7 cellular contexts compared by ENCODE assay signal in the genomic region with DNA sequence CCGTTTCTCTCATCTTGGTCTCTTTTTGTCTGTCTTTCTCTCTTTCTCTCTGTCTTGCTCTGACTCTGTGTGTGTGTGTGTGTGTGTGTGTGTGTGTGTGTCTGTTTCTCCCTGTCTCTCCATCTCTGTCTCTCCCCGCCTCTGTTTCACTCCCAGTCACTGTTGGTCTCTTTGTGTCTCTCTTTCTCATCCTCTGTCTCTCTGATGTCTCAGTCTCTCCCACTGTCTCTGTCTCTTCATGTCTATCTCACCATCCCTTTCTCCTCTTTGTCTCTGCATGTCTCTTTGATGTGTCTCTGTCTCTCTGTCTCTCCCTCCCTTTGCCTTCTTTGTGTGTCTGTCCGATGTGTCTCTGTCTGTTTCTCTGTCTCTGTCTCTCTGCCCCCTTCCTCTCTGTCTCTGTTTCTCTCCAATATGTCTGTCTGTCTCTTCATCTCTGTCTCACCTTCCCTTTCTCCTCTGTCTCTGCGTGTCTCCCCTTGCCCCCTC.
DNase-seq lines count a peak whose midpoint lies in the region; TF ChIP-seq lines count a peak whose summit lies in the region.

No MANE protein-coding gene starts in this region.

- peak overlapping the region; percentile 37 for H3K4me3 ChIP-seq in iPS-15b (ENCODE audit: low read depth, low read length)
- peak overlapping the region; percentile 66 to 80 (median 74) for H3K4me3 ChIP-seq in subcutaneous abdominal adipose tissue (ENCODE audit: low read depth in 1 of 5, low read length in 5 of 5)

- H3K36me3 ChIP-seq in iPS-15b (ENCODE audit: control insufficient read depth, insufficient read depth, low read length) (no peaks in the 10 kb centered on the region), subcutaneous abdominal adipose tissue (ENCODE audit: control insufficient read depth in 5 of 5, insufficient read depth in 5 of 5, low read length in 5 of 5) (peaks cover 0 to 5% (median 0%) of the 10 kb centered on the region in 5 donors)

- no peaks in the 10 kb centered on the region for H3K9me3 Mint-ChIP-seq in activated naive CD8-positive, alpha-beta T cell (ENCODE audit: low read depth)

- H3K27me3 Mint-ChIP-seq in activated naive CD8-positive, alpha-beta T cell: no peaks in the 10 kb centered on the region

- CTCF ChIA-PET in HEK293T (lab: Yijun Ruan, JAX): no interaction called here

- H3K4me1 ChIP-seq in iPS-15b (ENCODE audit: control insufficient read depth, insufficient read depth, low read length) (peaks cover 2% of the 10 kb centered on the region), subcutaneous abdominal adipose tissue (ENCODE audit: control insufficient read depth in 5 of 5, insufficient read depth in 5 of 5, low read length in 5 of 5) (peaks cover 2 to 74% (median 56%) of the 10 kb centered on the region in 5 donors)

- no peaks in the 10 kb centered on the region for H3K36me3 Mint-ChIP-seq in activated naive CD8-positive, alpha-beta T cell

- POLR2A ChIA-PET in HEK293T (lab: Yijun Ruan, JAX): no interaction called here

- DNase-seq in HEK293T (ENCODE audit: extremely low spot score) (no peak), NCI-H1092 treated with DMSO at 0.1 percent for 48 hours (lab: John Stamatoyannopoulos, UW) (no peak), OCI-M2 (lab: John Stamatoyannopoulos, UW; ENCODE audit: unreplicated experiment) (no peak), midbrain (lab: John Stamatoyannopoulos, UW) (no peak)

- peak overlapping the region; percentile 79 for H3K4me3 Mint-ChIP-seq in activated naive CD8-positive, alpha-beta T cell

- H3K27me3 ChIP-seq in iPS-15b (ENCODE audit: control insufficient read depth, insufficient read depth, low read length) (peaks cover 85% of the 10 kb centered on the region), subcutaneous abdominal adipose tissue (ENCODE audit: control insufficient read depth in 5 of 5, insufficient read depth in 4 of 5, low read length in 5 of 5) (no peaks in the 10 kb centered on the region)

- H3K9ac ChIP-seq in iPS-15b (ENCODE audit: low read depth, low read length) (no peak overlapping the region), subcutaneous abdominal adipose tissue (ENCODE audit: low read length in 5 of 5) (peak overlapping the region; percentile 16 to 78 (median 66))

- H3K27ac ChIP-seq in subcutaneous abdominal adipose tissue (ENCODE audit: low read depth, low read length): peak overlapping the region; percentile 81

- H3K4me1 Mint-ChIP-seq in activated naive CD8-positive, alpha-beta T cell (ENCODE audit: low read depth): peaks cover 37% of the 10 kb centered on the region

- H3K9me3 ChIP-seq in iPS-15b (ENCODE audit: control insufficient read depth, insufficient read depth, low read length): no peaks in the 10 kb centered on the region
- H3K9me3 ChIP-seq in subcutaneous abdominal adipose tissue (ENCODE audit: control insufficient read depth in 5 of 5, low read length in 5 of 5): no peaks in the 10 kb centered on the region

- H3K27ac Mint-ChIP-seq in activated naive CD8-positive, alpha-beta T cell: peak overlapping the region; percentile 84

TF ChIP-seq in HEK293T, 16 proteins besides CTCF, POLR2A, EP300 and RAD21:
- TF ChIP-seq ELF4 (IDR thresholded peaks at IDR 0.05): no peak
- TF ChIP-seq BHLHE40 (IDR thresholded peaks at IDR 0.05; ENCODE audit: borderline replicate concordance): no peak
- TF ChIP-seq SUZ12 (IDR thresholded peaks at IDR 0.05): no peak
- TF ChIP-seq, protein P1, sequence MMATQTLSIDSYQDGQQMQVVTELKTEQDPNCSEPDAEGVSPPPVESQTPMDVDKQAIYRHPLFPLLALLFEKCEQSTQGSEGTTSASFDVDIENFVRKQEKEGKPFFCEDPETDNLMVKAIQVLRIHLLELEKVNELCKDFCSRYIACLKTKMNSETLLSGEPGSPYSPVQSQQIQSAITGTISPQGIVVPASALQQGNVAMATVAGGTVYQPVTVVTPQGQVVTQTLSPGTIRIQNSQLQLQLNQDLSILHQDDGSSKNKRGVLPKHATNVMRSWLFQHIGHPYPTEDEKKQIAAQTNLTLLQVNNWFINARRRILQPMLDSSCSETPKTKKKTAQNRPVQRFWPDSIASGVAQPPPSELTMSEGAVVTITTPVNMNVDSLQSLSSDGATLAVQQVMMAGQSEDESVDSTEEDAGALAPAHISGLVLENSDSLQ (IDR thresholded peaks at IDR 0.05): peak; percentile 3; the same call in 1 of the 2 replicates
- TF ChIP-seq FOXM1 (IDR thresholded peaks at IDR 0.05; ENCODE audit: borderline replicate concordance): no peak
- TF ChIP-seq HDGF (IDR thresholded peaks at IDR 0.05; ENCODE audit: borderline replicate concordance): no peak
- no peak for TF ChIP-seq FOXK2 (IDR thresholded peaks at IDR 0.05)
